ENCODE assay signal across 1 cellular context in genomic region chr7:26083113-26083512, GRCh38.
A peak's percentile ranks its signal among the peaks of the same experiment; 100 is the strongest.
TF ChIP-seq lines count a peak whose summit lies in the region.

No MANE protein-coding gene starts in this region.

TF ChIP-seq in HEK293, 187 proteins besides CTCF, POLR2A, EP300 and RAD21 (continued from another document):
- TF ChIP-seq ZNF707 (tag by site-specific recombination; IDR thresholded peaks at IDR 0.05) (no peak), PRDM2 (tag by site-specific recombination; IDR thresholded peaks at IDR 0.05; ENCODE audit: borderline replicate concordance) (no peak), ZFHX2 (tag by site-specific recombination; conservative IDR thresholded peaks at IDR 0.05) (no peak), ZNF658 (tag by site-specific recombination; IDR thresholded peaks at IDR 0.05) (no peak), ZEB2 (tag by site-specific recombination; IDR thresholded peaks at IDR 0.05) (no peak), GFI1B (tag by site-specific recombination; IDR thresholded peaks at IDR 0.05) (peak; percentile 87), SCRT2 (tag by site-specific recombination; IDR thresholded peaks at IDR 0.05) (peak; percentile 77), WT1 (tag by site-specific recombination; IDR thresholded peaks at IDR 0.05) (peak; percentile 77), ZNF660 (tag by site-specific recombination; IDR thresholded peaks at IDR 0.05) (peak; percentile 96), ZNF776 (tag by site-specific recombination; IDR thresholded peaks at IDR 0.05; ENCODE audit: borderline replicate concordance) (no peak), TRIM28 (IDR thresholded peaks at IDR 0.05; ENCODE audit: borderline replicate concordance, low read length) (peak; percentile 40; the same call in 1 of the 2 replicates), TCF7L2 (IDR thresholded peaks at IDR 0.05; ENCODE audit: borderline replicate concordance, low read depth, low read length) (no peak), ZNF37A (tag by site-specific recombination; IDR thresholded peaks at IDR 0.05) (no peak), SP7 (tag by site-specific recombination; IDR thresholded peaks at IDR 0.05) (peak; percentile 81), ZNF324 (tag by site-specific recombination; IDR thresholded peaks at IDR 0.05) (no peak), PRDM1 (tag by site-specific recombination; IDR thresholded peaks at IDR 0.05) (0 out of 2 replicates have a peak, but pooled peaks have one; percentile 18), ZNF366 (tag by site-specific recombination; conservative IDR thresholded peaks at IDR 0.05) (peak; percentile 67; the same call in 1 of the 2 replicates), ZNF302 (tag by site-specific recombination; IDR thresholded peaks at IDR 0.05; ENCODE audit: low read depth) (no peak), ZSCAN16 (tag by site-specific recombination; IDR thresholded peaks at IDR 0.05) (peak; percentile 90), ZNF140 (tag by site-specific recombination; IDR thresholded peaks at IDR 0.05) (no peak), HOXC10 (CRISPR knock-in tag; IDR thresholded peaks at IDR 0.05) (no peak), ZBTB8A (tag by site-specific recombination; IDR thresholded peaks at IDR 0.05) (no peak), KLF7 (tag by site-specific recombination; IDR thresholded peaks at IDR 0.05; ENCODE audit: borderline replicate concordance) (no peak), ZNF521 (tag by site-specific recombination; IDR thresholded peaks at IDR 0.05) (no peak), PRDM6 (tag by site-specific recombination; IDR thresholded peaks at IDR 0.05) (peak; percentile 80), ZNF792 (tag by site-specific recombination; IDR thresholded peaks at IDR 0.05) (no peak), REPIN1 (tag by site-specific recombination; IDR thresholded peaks at IDR 0.05; ENCODE audit: low read depth) (no peak), ZNF112 (tag by site-specific recombination; IDR thresholded peaks at IDR 0.05) (no peak), ZNF791 (tag by site-specific recombination; IDR thresholded peaks at IDR 0.05) (no peak), ZNF292 (tag by site-specific recombination; IDR thresholded peaks at IDR 0.05; ENCODE audit: borderline replicate concordance, low read depth) (no peak), ZNF600 (tag by site-specific recombination; IDR thresholded peaks at IDR 0.05) (no peak), ZNF560 (tag by site-specific recombination; IDR thresholded peaks at IDR 0.05; ENCODE audit: borderline replicate concordance) (no peak), ZNF585B (tag by site-specific recombination; IDR thresholded peaks at IDR 0.05) (no peak), ZNF133 (tag by site-specific recombination; IDR thresholded peaks at IDR 0.05) (no peak), ZNF121 (tag by site-specific recombination; IDR thresholded peaks at IDR 0.05) (no peak), ZNF558 (tag by site-specific recombination; IDR thresholded peaks at IDR 0.05) (no peak), KLF9 (tag by site-specific recombination; IDR thresholded peaks at IDR 0.05; ENCODE audit: low read depth) (no peak), ZBTB7A (tag by site-specific recombination; IDR thresholded peaks at IDR 0.05; ENCODE audit: low read depth) (no peak), BCL11A (tag by site-specific recombination; IDR thresholded peaks at IDR 0.05; ENCODE audit: low read depth) (no peak), FEZF1 (tag by site-specific recombination; IDR thresholded peaks at IDR 0.05) (no peak)
- TF ChIP-seq, protein P1, sequence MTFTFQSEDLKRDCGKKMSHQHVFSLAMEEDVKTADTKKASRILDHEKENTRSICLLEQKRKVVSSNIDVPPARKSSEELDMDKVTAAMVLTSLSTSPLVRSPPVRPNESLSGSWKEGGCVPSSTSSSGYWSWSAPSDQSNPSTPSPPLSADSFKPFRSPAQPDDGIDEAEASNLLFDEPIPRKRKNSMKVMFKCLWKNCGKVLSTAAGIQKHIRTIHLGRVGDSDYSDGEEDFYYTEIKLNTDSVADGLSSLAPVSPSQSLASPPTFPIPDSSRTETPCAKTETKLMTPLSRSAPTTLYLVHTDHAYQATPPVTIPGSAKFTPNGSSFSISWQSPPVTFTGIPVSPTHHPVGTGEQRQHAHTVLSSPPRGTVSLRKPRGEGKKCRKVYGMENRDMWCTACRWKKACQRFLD (tag by site-specific recombination; IDR thresholded peaks at IDR 0.05) = no peak
- TF ChIP-seq, protein P2, sequence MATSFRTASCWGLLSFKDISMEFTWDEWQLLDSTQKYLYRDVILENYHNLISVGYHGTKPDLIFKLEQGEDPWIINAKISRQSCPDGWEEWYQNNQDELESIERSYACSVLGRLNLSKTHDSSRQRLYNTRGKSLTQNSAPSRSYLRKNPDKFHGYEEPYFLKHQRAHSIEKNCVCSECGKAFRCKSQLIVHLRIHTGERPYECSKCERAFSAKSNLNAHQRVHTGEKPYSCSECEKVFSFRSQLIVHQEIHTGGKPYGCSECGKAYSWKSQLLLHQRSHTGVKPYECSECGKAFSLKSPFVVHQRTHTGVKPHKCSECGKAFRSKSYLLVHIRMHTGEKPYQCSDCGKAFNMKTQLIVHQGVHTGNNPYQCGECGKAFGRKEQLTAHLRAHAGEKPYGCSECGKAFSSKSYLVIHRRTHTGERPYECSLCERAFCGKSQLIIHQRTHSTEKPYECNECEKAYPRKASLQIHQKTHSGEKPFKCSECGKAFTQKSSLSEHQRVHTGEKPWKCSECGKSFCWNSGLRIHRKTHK (tag by site-specific recombination; IDR thresholded peaks at IDR 0.05) = no peak
- TF ChIP-seq, protein P3, sequence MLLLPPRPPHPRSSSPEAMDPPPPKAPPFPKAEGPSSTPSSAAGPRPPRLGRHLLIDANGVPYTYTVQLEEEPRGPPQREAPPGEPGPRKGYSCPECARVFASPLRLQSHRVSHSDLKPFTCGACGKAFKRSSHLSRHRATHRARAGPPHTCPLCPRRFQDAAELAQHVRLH (tag by site-specific recombination; IDR thresholded peaks at IDR 0.05) = no peak
- TF ChIP-seq, protein P4, sequence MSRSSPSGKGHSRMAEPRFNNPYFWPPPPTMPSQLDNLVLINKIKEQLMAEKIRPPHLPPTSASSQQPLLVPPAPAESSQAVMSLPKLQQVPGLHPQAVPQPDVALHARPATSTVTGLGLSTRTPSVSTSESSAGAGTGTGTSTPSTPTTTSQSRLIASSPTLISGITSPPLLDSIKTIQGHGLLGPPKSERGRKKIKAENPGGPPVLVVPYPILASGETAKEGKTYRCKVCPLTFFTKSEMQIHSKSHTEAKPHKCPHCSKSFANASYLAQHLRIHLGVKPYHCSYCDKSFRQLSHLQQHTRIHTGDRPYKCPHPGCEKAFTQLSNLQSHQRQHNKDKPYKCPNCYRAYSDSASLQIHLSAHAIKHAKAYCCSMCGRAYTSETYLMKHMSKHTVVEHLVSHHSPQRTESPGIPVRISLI (tag by site-specific recombination; IDR thresholded peaks at IDR 0.05) = no peak
- TF ChIP-seq, protein P5, sequence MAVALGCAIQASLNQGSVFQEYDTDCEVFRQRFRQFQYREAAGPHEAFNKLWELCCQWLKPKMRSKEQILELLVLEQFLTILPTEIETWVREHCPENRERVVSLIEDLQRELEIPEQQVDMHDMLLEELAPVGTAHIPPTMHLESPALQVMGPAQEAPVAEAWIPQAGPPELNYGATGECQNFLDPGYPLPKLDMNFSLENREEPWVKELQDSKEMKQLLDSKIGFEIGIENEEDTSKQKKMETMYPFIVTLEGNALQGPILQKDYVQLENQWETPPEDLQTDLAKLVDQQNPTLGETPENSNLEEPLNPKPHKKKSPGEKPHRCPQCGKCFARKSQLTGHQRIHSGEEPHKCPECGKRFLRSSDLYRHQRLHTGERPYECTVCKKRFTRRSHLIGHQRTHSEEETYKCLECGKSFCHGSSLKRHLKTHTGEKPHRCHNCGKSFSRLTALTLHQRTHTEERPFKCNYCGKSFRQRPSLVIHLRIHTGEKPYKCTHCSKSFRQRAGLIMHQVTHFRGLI (tag by site-specific recombination; IDR thresholded peaks at IDR 0.05) = no peak
- TF ChIP-seq, protein P6, sequence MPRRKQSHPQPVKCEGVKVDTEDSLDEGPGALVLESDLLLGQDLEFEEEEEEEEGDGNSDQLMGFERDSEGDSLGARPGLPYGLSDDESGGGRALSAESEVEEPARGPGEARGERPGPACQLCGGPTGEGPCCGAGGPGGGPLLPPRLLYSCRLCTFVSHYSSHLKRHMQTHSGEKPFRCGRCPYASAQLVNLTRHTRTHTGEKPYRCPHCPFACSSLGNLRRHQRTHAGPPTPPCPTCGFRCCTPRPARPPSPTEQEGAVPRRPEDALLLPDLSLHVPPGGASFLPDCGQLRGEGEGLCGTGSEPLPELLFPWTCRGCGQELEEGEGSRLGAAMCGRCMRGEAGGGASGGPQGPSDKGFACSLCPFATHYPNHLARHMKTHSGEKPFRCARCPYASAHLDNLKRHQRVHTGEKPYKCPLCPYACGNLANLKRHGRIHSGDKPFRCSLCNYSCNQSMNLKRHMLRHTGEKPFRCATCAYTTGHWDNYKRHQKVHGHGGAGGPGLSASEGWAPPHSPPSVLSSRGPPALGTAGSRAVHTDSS (tag by site-specific recombination; IDR thresholded peaks at IDR 0.05) = no peak
